In the genomic region with DNA sequence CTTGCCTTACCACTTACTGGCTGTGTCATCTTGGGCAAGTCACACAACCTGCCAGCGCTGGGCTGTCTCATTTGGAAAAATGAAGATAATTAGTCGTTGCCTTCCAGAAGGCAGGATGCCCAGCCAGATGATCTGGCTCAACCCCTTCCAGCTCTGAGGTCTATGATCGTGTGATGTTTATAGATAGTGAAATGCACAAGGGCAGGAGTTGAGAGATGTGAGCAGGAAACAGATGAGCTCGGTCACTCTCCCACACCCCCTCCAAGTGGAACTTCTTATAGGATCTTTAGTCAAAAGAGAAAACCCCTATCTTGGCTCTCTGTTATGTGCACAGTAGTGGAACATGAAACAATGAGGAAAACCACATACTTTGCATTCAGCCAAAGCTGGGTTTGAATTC, we compare ENCODE assay signal across 26 cellular contexts.
DNase-seq lines count a peak whose midpoint lies in the region; ATAC-seq and TF ChIP-seq lines count a peak whose summit lies in the region.
"Had no signal": no experiment of that assay in that cellular context is flagged by ENCODE, and none has a peak within 500 bp of the region (broad histone marks: within the 10 kb centered on the region; RNA-seq: fewer than 3 reads in every experiment).

No MANE protein-coding gene starts in this region.

- DNase-seq in EH (ENCODE audit: low read depth) (peak; percentile 9), foreskin fibroblast (peak; percentile 74 to 83), NCI-H1105 (lab: John Stamatoyannopoulos, UW) (no peak), adrenal gland (no peak), Ammon's horn (ENCODE audit: low spot score) (no peak)
- DNase-seq: ACHN; activated CD4-positive, alpha-beta T cell treated with anti-CD3 and anti-CD28 coated beads, Interleukin-2, amount 50 U/mL, for 4 hours; activated CD8-positive, alpha-beta memory T cell treated with anti-CD3 and anti-CD28 coated beads, Interleukin-2, amount 50 U/mL, for 4 hours; activated effector memory CD4-positive, alpha-beta T cell treated with Interleukin-2 at 50 U/mL for 16 hours; hypothalamus; NCI-H1694; NCI-H2171; NCI-H524; RPMI8226; SK-N-SH; stimulated activated CD4-positive, alpha-beta T cell treated with anti-CD3 and anti-CD28 coated beads, Interleukin-2, amount 100 ng/mL, for 24 hours had no signal

- TF ChIP-seq POLR2A in adrenal gland (IDR thresholded peaks at IDR 0.05): no peak

- H4K20me1 ChIP-seq in OCI-LY3 (ENCODE audit: insufficient read depth, low read length): no peaks in the 10 kb centered on the region

- H3K9me3 ChIP-seq in OCI-LY3 (ENCODE audit: insufficient read depth, low read length) (no peaks in the 10 kb centered on the region), adrenal gland (replicated peaks in 1 of 3) (no peaks in the 10 kb centered on the region)
- H3K9me3 ChIP-seq: prostate gland, SK-N-SH, suprapubic skin had no signal

- H3K4me2 ChIP-seq in OCI-LY3 (ENCODE audit: low read length): 0 out of 2 replicates have a peak overlapping the region, but pooled peaks have one; percentile 8
- H3K4me2 ChIP-seq: SK-N-SH had no signal

- H3K4me1 ChIP-seq in ACC112 (ENCODE audit: control insufficient read depth, insufficient read depth, low read length, unreplicated experiment) (peaks cover 17% of the 10 kb centered on the region), OCI-LY3 (ENCODE audit: low read length) (peaks cover 2% of the 10 kb centered on the region; the same call in 1 of the 2 replicates), adrenal gland (replicated peaks in 1 of 2) (no peaks in the 10 kb centered on the region)
- H3K4me1 ChIP-seq: prostate gland had no signal

- H3K27me3 ChIP-seq in ACC112 (ENCODE audit: insufficient read depth, low read length) (no peaks in the 10 kb centered on the region), OCI-LY3 (ENCODE audit: low read depth, low read length) (no peaks in the 10 kb centered on the region), adrenal gland (no peaks in the 10 kb centered on the region)
- H3K27me3 ChIP-seq: cardiac muscle cell, suprapubic skin had no signal

- no peak overlapping the region for H3K27ac ChIP-seq in ACC112 (ENCODE audit: low read depth, low read length)
- H3K27ac ChIP-seq in OCI-LY3 (ENCODE audit: low read length): no peak overlapping the region
- no peak overlapping the region for H3K27ac ChIP-seq in adrenal gland
- H3K27ac ChIP-seq: cardiac muscle cell, prostate gland, suprapubic skin, VCaP had no signal

- TF ChIP-seq CTCF in OCI-LY3 (IDR thresholded peaks at IDR 0.05; ENCODE audit: low read depth, low read length) (no peak), foreskin fibroblast (IDR thresholded peaks at IDR 0.05; ENCODE audit: low read depth, low read length) (no peak), adrenal gland (IDR thresholded peaks at IDR 0.05) (no peak)

- no peak overlapping the region for H3K9ac ChIP-seq in OCI-LY3 (ENCODE audit: low read length)
- H3K9ac ChIP-seq: SK-N-SH had no signal

- 43 to 55% (median 47%) methylated on average over 4 of the region's 4 CpGs for WGBS in adrenal gland, 4 donors

- intact Hi-C loops in adrenal gland (cut with DNase I): no loop called here

- H3K79me2 ChIP-seq in ACC112 (ENCODE audit: control insufficient read depth, insufficient read depth, low read length, unreplicated experiment) (no peaks in the 10 kb centered on the region), OCI-LY3 (ENCODE audit: low read length) (no peaks in the 10 kb centered on the region)

- H3K36me3 ChIP-seq in ACC112 (ENCODE audit: insufficient read depth, low read length): no peaks in the 10 kb centered on the region
- no peaks in the 10 kb centered on the region for H3K36me3 ChIP-seq in OCI-LY3 (replicated peaks; ENCODE audit: low read depth, low read length)
- H3K36me3 ChIP-seq in adrenal gland (replicated peaks in 1 of 2): no peaks in the 10 kb centered on the region
- H3K36me3 ChIP-seq: cardiac muscle cell, prostate gland, suprapubic skin had no signal

- H3K4me3 ChIP-seq in ACC112 (ENCODE audit: low read depth, low read length) (peak overlapping the region; percentile 62), OCI-LY3 (ENCODE audit: low read length) (no peak overlapping the region), foreskin fibroblast (ENCODE audit: low read depth in 1 of 2, low read length in 2 of 2) (peak overlapping the region in 1 of 2 donors; percentile 34), adrenal gland (no peak overlapping the region)
- H3K4me3 ChIP-seq: cardiac muscle cell, lung, prostate gland, skin epidermis, suprapubic skin had no signal

- H2AFZ ChIP-seq in ACC112 (ENCODE audit: low read length, unreplicated experiment) (peak overlapping the region; percentile 73), OCI-LY3 (ENCODE audit: low read depth, low read length) (no peak overlapping the region)

- ATAC-seq in HG03196 (IDR thresholded peaks at IDR 0.05; ENCODE audit: unreplicated experiment): no peak
- ATAC-seq: stimulated activated effector memory CD8-positive, alpha-beta T cell treated with anti-CD3 and anti-CD28 coated beads, Interleukin-12 subunit alpha, Interleukin-12 subunit beta, amount 100 ng/mL, for 72 hours had no signal

Comparison
In these comparisons a context has a peak if more than half of its experiments do, and no peak if none do; other contexts are left out.
1. DNase-seq: peak in EH (single experiment) and foreskin fibroblast (2 of 2); none in NCI-H1105 (single experiment), adrenal gland (0 of 7) and Ammon's horn (single experiment).